1 cellular context compared by ENCODE assay signal in the genomic region with DNA sequence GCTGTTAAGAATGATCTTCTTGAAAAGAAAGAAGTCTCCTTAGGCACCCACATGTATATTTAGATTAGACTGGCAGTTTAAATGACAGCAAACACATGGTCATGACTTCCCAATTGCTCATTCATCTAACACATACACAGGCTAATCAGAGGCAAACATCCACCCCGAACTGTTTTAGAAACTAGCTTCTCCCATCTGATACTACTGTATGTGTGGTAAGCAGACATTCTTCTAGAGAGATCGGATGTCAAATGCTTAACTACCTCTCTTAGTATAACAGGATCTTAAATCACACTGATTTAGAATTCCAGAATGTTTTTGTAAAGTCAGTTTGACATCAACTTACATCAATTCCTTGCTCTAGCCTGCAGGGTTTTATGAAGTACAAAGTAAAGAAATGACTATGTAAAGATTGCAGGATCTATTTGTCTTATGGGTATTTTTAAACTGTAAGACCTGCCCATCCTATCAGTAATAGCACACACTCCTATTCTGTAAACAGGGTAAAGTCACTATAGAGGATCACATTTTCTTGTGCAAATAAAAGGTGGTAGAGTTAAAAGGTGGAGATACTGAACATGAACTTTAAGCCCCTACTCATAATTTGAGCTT.
TF ChIP-seq lines count a peak whose summit lies in the region.

No MANE protein-coding gene starts in this region.

TF ChIP-seq in HepG2, 621 proteins besides CTCF, POLR2A, EP300 and RAD21 (continued from another document and continues in another):
- TF ChIP-seq ATF2 (CRISPR knock-in tag; IDR thresholded peaks at IDR 0.05): no peak
- no peak for TF ChIP-seq TCF12 (IDR thresholded peaks at IDR 0.05)
- TF ChIP-seq TCF12 (CRISPR knock-in tag; IDR thresholded peaks at IDR 0.05): no peak
- TF ChIP-seq HMG20A (CRISPR knock-in tag; IDR thresholded peaks at IDR 0.05; ENCODE audit: borderline replicate concordance): no peak; the same call in 1 of the 2 replicates
- peak; percentile 81 for TF ChIP-seq FOXA3 (CRISPR knock-in tag; IDR thresholded peaks at IDR 0.05)
- TF ChIP-seq, protein P1, sequence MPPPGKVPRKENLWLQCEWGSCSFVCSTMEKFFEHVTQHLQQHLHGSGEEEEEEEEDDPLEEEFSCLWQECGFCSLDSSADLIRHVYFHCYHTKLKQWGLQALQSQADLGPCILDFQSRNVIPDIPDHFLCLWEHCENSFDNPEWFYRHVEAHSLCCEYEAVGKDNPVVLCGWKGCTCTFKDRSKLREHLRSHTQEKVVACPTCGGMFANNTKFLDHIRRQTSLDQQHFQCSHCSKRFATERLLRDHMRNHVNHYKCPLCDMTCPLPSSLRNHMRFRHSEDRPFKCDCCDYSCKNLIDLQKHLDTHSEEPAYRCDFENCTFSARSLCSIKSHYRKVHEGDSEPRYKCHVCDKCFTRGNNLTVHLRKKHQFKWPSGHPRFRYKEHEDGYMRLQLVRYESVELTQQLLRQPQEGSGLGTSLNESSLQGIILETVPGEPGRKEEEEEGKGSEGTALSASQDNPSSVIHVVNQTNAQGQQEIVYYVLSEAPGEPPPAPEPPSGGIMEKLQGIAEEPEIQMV (CRISPR knock-in tag; IDR thresholded peaks at IDR 0.05; ENCODE audit: low read depth): no peak
- no peak for TF ChIP-seq MIER2 (CRISPR knock-in tag; IDR thresholded peaks at IDR 0.05)
- no peak for TF ChIP-seq RFX5 (IDR thresholded peaks at IDR 0.05; ENCODE audit: low read depth, low read length)
- no peak for TF ChIP-seq ZNF253 (CRISPR knock-in tag; IDR thresholded peaks at IDR 0.05; ENCODE audit: borderline replicate concordance)
- TF ChIP-seq SOX13 (IDR thresholded peaks at IDR 0.05): no peak
- peak in 1 of 2 experiments; percentile 72; a peak in 2 of 4 replicates for TF ChIP-seq SOX13 (CRISPR knock-in tag; conservative IDR thresholded peaks at IDR 0.05 in 1 of 2, IDR thresholded peaks at IDR 0.05 in 1 of 2)
- TF ChIP-seq MLXIP (CRISPR knock-in tag; IDR thresholded peaks at IDR 0.05; ENCODE audit: borderline replicate concordance): no peak
- no peak for TF ChIP-seq MEIS2 (CRISPR knock-in tag; IDR thresholded peaks at IDR 0.05)
- TF ChIP-seq PCBP1 (IDR thresholded peaks at IDR 0.05; ENCODE audit: borderline replicate concordance, low read depth, low read length): no peak
- TF ChIP-seq CBX5 (CRISPR knock-in tag; IDR thresholded peaks at IDR 0.05; ENCODE audit: borderline replicate concordance): no peak
- TF ChIP-seq, protein P2, sequence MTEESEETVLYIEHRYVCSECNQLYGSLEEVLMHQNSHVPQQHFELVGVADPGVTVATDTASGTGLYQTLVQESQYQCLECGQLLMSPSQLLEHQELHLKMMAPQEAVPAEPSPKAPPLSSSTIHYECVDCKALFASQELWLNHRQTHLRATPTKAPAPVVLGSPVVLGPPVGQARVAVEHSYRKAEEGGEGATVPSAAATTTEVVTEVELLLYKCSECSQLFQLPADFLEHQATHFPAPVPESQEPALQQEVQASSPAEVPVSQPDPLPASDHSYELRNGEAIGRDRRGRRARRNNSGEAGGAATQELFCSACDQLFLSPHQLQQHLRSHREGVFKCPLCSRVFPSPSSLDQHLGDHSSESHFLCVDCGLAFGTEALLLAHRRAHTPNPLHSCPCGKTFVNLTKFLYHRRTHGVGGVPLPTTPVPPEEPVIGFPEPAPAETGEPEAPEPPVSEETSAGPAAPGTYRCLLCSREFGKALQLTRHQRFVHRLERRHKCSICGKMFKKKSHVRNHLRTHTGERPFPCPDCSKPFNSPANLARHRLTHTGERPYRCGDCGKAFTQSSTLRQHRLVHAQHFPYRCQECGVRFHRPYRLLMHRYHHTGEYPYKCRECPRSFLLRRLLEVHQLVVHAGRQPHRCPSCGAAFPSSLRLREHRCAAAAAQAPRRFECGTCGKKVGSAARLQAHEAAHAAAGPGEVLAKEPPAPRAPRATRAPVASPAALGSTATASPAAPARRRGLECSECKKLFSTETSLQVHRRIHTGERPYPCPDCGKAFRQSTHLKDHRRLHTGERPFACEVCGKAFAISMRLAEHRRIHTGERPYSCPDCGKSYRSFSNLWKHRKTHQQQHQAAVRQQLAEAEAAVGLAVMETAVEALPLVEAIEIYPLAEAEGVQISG (CRISPR knock-in tag; IDR thresholded peaks at IDR 0.05): no peak
- TF ChIP-seq GATAD2A (CRISPR knock-in tag; IDR thresholded peaks at IDR 0.05): peak; percentile 63
- peak; percentile 66 for TF ChIP-seq SIX4 (CRISPR knock-in tag; IDR thresholded peaks at IDR 0.05)
- TF ChIP-seq PAWR (CRISPR knock-in tag; IDR thresholded peaks at IDR 0.05; ENCODE audit: borderline replicate concordance): no peak
- TF ChIP-seq ZNF274 (CRISPR knock-in tag; IDR thresholded peaks at IDR 0.05): no peak
- no peak for TF ChIP-seq CSRNP1 (CRISPR knock-in tag; IDR thresholded peaks at IDR 0.05)
- TF ChIP-seq ARID5B (CRISPR knock-in tag; IDR thresholded peaks at IDR 0.05): peak; percentile 71
- TF ChIP-seq KMT2A (CRISPR knock-in tag; IDR thresholded peaks at IDR 0.05): no peak
- TF ChIP-seq TAF1 (CRISPR knock-in tag; IDR thresholded peaks at IDR 0.05): no peak
- TF ChIP-seq SKIL (CRISPR knock-in tag; IDR thresholded peaks at IDR 0.05; ENCODE audit: borderline replicate concordance): no peak
- TF ChIP-seq RXRB (CRISPR knock-in tag; IDR thresholded peaks at IDR 0.05; ENCODE audit: borderline replicate concordance): peak; percentile 36; the same call in 1 of the 2 replicates
- TF ChIP-seq CCDC6 (CRISPR knock-in tag; IDR thresholded peaks at IDR 0.05): no peak
- no peak for TF ChIP-seq ZBED4 (CRISPR knock-in tag; IDR thresholded peaks at IDR 0.05; ENCODE audit: borderline replicate concordance)
- no peak for TF ChIP-seq REL (CRISPR knock-in tag; conservative IDR thresholded peaks at IDR 0.05)
- TF ChIP-seq ZBTB39 (CRISPR knock-in tag; IDR thresholded peaks at IDR 0.05): no peak
